2 cellular contexts compared by ENCODE assay signal in the genomic region with DNA sequence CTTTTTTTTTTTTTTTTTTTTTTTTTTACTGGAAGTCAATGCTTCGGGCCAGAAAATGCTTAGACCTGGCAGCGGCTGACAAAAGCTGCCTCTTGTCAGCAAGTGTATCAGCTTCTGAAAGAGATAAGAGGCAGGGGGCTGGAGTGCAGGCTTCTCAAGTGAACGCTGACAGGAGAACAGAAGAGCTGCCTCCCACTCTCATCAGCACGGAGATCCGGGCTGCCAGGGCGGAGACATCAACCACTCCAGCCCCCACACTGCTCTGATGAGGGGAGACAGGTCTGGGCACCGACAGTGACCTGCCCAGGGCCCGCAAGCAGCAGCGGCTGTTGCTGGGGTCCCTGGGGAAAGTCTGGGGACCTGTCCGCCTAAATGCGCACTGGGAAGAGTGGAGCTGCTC.
TF ChIP-seq lines count a peak whose summit lies in the region.

No MANE protein-coding gene starts in this region.

TF ChIP-seq in H1, 55 proteins besides CTCF, POLR2A, EP300 and RAD21:
- TF ChIP-seq CTBP2 (IDR thresholded peaks at IDR 0.05; ENCODE audit: borderline replicate concordance, insufficient read depth, insufficient read length, low read length): no peak
- TF ChIP-seq POLR2AphosphoS5 (IDR thresholded peaks at IDR 0.05; ENCODE audit: low read depth, low read length): no peak
- no peak for TF ChIP-seq BCL11A (IDR thresholded peaks at IDR 0.05; ENCODE audit: low read depth in 2 of 2, low read length in 2 of 2)

TF ChIP-seq in neural cell, 6 proteins besides CTCF, POLR2A, EP300 and RAD21:
- no peak for TF ChIP-seq SMC3 (conservative IDR thresholded peaks at IDR 0.05; ENCODE audit: poor library complexity)
- peak; percentile 4 for TF ChIP-seq TAF1 (IDR thresholded peaks at IDR 0.05; ENCODE audit: low read depth)
